Comparison of ENCODE assay signal across 9 cellular contexts in genomic region chr17:17834974-17835373, GRCh38. TPM values are rescaled to one million over a fixed set of nuclear protein-coding genes. Genes with fewer than 3 reads are reported as not detected.
DNase-seq lines count a peak whose midpoint lies in the region; ATAC-seq and TF ChIP-seq lines count a peak whose summit lies in the region.
"Had no signal": no experiment of that assay in that cellular context is flagged by ENCODE, and none has a peak within 500 bp of the region (broad histone marks: within the 10 kb centered on the region; RNA-seq: fewer than 3 reads in every experiment).

No MANE protein-coding gene starts in this region.

- H2BK5ac ChIP-seq in trophoblast cell (ENCODE audit: low read depth, low read length, poor library complexity): peak overlapping the region; percentile 5

- no peaks in the 10 kb centered on the region for H4K20me1 ChIP-seq in OCI-LY7 (ENCODE audit: insufficient read depth, low read length)

- H2AFZ ChIP-seq in OCI-LY7 (ENCODE audit: low read length) (no peak overlapping the region), trophoblast cell (ENCODE audit: insufficient read depth, low read length, poor library complexity) (no peak overlapping the region)

- H3K27me3 ChIP-seq in CD8-positive, alpha-beta T cell (ENCODE audit: insufficient read depth, low read length): no peaks in the 10 kb centered on the region
- H3K27me3 ChIP-seq in endodermal cell (ENCODE audit: control insufficient read depth, insufficient read depth, low read length, poor library complexity, severe bottlenecking) (no peaks in the 10 kb centered on the region), trophoblast cell (ENCODE audit: insufficient read depth, low read length) (no peaks in the 10 kb centered on the region)

- no peak overlapping the region for H2BK12ac ChIP-seq in trophoblast cell (ENCODE audit: low read length)

- no peaks in the 10 kb centered on the region for H3K9me3 ChIP-seq in CD8-positive, alpha-beta T cell (ENCODE audit: low read length)
- no peaks in the 10 kb centered on the region for H3K9me3 ChIP-seq in OCI-LY7 (ENCODE audit: low read length)
- H3K9me3 ChIP-seq in endodermal cell (ENCODE audit: control insufficient read depth, low read length): no peaks in the 10 kb centered on the region
- H3K9me3 ChIP-seq in trophoblast cell (ENCODE audit: insufficient read depth, low read depth, low read length): no peaks in the 10 kb centered on the region

- peak overlapping the region; percentile 22 for H4K91ac ChIP-seq in trophoblast cell (ENCODE audit: low read depth, low read length)

- POLR2A ChIA-PET in CD8-positive, alpha-beta T cell (lab: Charles Lee): interaction anchor here (1.1 kb wide), 1 partner anchor 11 kb away, joined by 4 read pairs; no protein-coding TSS in a partner anchor
- POLR2A ChIA-PET in OCI-LY7 (lab: Charles Lee): interaction anchor here (1.0 to 2.5 kb wide), 5 partner anchors 8 to 44 kb away, joined by 3 to 10 read pairs (median 4); no protein-coding TSS in a partner anchor

- H3K79me2 ChIP-seq in OCI-LY7 (ENCODE audit: insufficient read depth, low read depth, low read length) (peaks cover 51% of the 10 kb centered on the region), trophoblast cell (ENCODE audit: control insufficient read depth, insufficient read depth, low read length, poor library complexity) (peaks cover 35% of the 10 kb centered on the region)

- CTCF ChIA-PET in CD8-positive, alpha-beta T cell (lab: Charles Lee): interaction anchor here (1.3 to 3.0 kb wide), 3 partner anchors 9 to 24 kb away, joined by 3 to 10 read pairs (median 9); no protein-coding TSS in a partner anchor
- CTCF ChIA-PET in OCI-LY7 (lab: Charles Lee; ENCODE audit: unreplicated experiment): interaction anchor here (0.7 to 1.1 kb wide), 2 partner anchors 13 to 19 kb away, joined by 3 to 4 read pairs; no protein-coding TSS in a partner anchor

- peak overlapping the region; percentile 35 for H3K4ac ChIP-seq in trophoblast cell (ENCODE audit: low read depth, low read length)

- H3K23ac ChIP-seq in trophoblast cell (ENCODE audit: low read length): no peak overlapping the region

- H2BK120ac ChIP-seq in trophoblast cell (ENCODE audit: insufficient read depth, low read length, poor library complexity): no peak overlapping the region

- BruUV-seq in OCI-LY7 (replicated peaks; lab: Mats Ljungman, UMichigan): no TSS peak

- H3K4me1 Mint-ChIP-seq in CD8-positive, alpha-beta T cell (ENCODE audit: low read depth): peaks cover 78% of the 10 kb centered on the region
- peaks cover 43% of the 10 kb centered on the region for H3K4me1 Mint-ChIP-seq in endodermal cell

- H4K8ac ChIP-seq in trophoblast cell (ENCODE audit: low read depth, low read length): no peak overlapping the region

- no peak for TF ChIP-seq CTCF in CD8-positive, alpha-beta T cell (IDR thresholded peaks at IDR 0.05)
- no peak for TF ChIP-seq CTCF in OCI-LY7 (conservative IDR thresholded peaks at IDR 0.05; ENCODE audit: low read length)
- no peak for TF ChIP-seq CTCF in endodermal cell (conservative IDR thresholded peaks at IDR 0.05)

- DNase-seq in CD8-positive, alpha-beta T cell: no peak
- DNase-seq in OCI-LY7 (ENCODE audit: low spot score) (no peak), endodermal cell (no peak), trophoblast cell (no peak), ureter (ENCODE audit: low spot score) (no peak)
- DNase-seq: foreskin melanocyte had no signal

- intact Hi-C loops in CD8-positive, alpha-beta T cell (cut with DNase I, micrococcal nuclease): loop anchor here (1.0 to 10.0 kb wide), 3 partner anchors 22 to 350 kb away; partner anchors contain the start of genes ALKBH5 (in 1 of the 2), DRC3 (in 1 of the 2) and TOM1L2 (in 1 of the 2)
- intact Hi-C loops in OCI-LY7 (cut with micrococcal nuclease; ENCODE audit: unreplicated experiment): no loop called here

- H2AK5ac ChIP-seq in trophoblast cell (ENCODE audit: low read length): peak overlapping the region; percentile 16

- no peaks in the 10 kb centered on the region for H3K27me3 Mint-ChIP-seq in CD8-positive, alpha-beta T cell (ENCODE audit: low read depth)
- no peaks in the 10 kb centered on the region for H3K27me3 Mint-ChIP-seq in endodermal cell (ENCODE audit: insufficient read depth)

- peaks cover 38% of the 10 kb centered on the region for H3K79me1 ChIP-seq in trophoblast cell (ENCODE audit: low read length)

- H3K4me3 Mint-ChIP-seq in CD8-positive, alpha-beta T cell: peak overlapping the region; percentile 88
- peak overlapping the region; percentile 74 for H3K4me3 Mint-ChIP-seq in endodermal cell

- H3K36me3 ChIP-seq in CD8-positive, alpha-beta T cell (ENCODE audit: insufficient read depth, low read length): peaks cover 7% of the 10 kb centered on the region
- H3K36me3 ChIP-seq in OCI-LY7 (ENCODE audit: insufficient read depth, low read length) (peaks cover 24% of the 10 kb centered on the region), endodermal cell (ENCODE audit: control insufficient read depth, insufficient read depth, low read length) (peaks cover 22% of the 10 kb centered on the region), trophoblast cell (ENCODE audit: control insufficient read depth in 1 of 2, insufficient read depth in 2 of 2, low read length in 2 of 2) (peaks cover 5 to 8% of the 10 kb centered on the region in 2 experiments)

- H3K9me3 Mint-ChIP-seq in CD8-positive, alpha-beta T cell: no peaks in the 10 kb centered on the region
- no peaks in the 10 kb centered on the region for H3K9me3 Mint-ChIP-seq in endodermal cell

- H3K9me2 ChIP-seq in OCI-LY7 (ENCODE audit: insufficient read depth, low read length): no peaks in the 10 kb centered on the region

- peak overlapping the region; percentile 99 for H3K27ac ChIP-seq in CD8-positive, alpha-beta T cell (ENCODE audit: low read depth, low read length)
- H3K27ac ChIP-seq in OCI-LY7 (ENCODE audit: low read depth, low read length, poor library complexity, severe bottlenecking) (peak overlapping the region; percentile 88), endodermal cell (ENCODE audit: low read depth, low read length) (no peak overlapping the region), trophoblast cell (ENCODE audit: low read depth, low read length) (no peak overlapping the region)

- H3K4me3 ChIP-seq in CD8-positive, alpha-beta T cell (ENCODE audit: low read depth, low read length): peak overlapping the region; percentile 95
- H3K4me3 ChIP-seq in OCI-LY7 (ENCODE audit: low read depth, low read length, poor library complexity, severe bottlenecking): peak overlapping the region; percentile 77
- H3K4me3 ChIP-seq in endodermal cell (ENCODE audit: low read length): peak overlapping the region; percentile 83
- no peak overlapping the region for H3K4me3 ChIP-seq in trophoblast cell (ENCODE audit: low read depth, low read length)

- peak overlapping the region; percentile 97 for H3K27ac Mint-ChIP-seq in CD8-positive, alpha-beta T cell
- H3K27ac Mint-ChIP-seq in endodermal cell: no peak overlapping the region

- H4K12ac ChIP-seq in trophoblast cell (ENCODE audit: low read depth, low read length): no peak overlapping the region

- ATAC-seq in CD8-positive, alpha-beta T cell: no peak
- ATAC-seq in HG02938 (IDR thresholded peaks at IDR 0.05; ENCODE audit: unreplicated experiment): no peak
- ATAC-seq in GM21786 (IDR thresholded peaks at IDR 0.05; ENCODE audit: unreplicated experiment): no peak
- ATAC-seq in HG02885 (IDR thresholded peaks at IDR 0.05; ENCODE audit: poor library complexity, unreplicated experiment): no peak

- peak overlapping the region; percentile 25 for H3K18ac ChIP-seq in trophoblast cell (ENCODE audit: low read length)

- peaks cover 84% of the 10 kb centered on the region for H3K4me1 ChIP-seq in CD8-positive, alpha-beta T cell (ENCODE audit: insufficient read depth, low read length)
- peaks cover 69% of the 10 kb centered on the region for H3K4me1 ChIP-seq in OCI-LY7 (ENCODE audit: insufficient read depth, low read length, poor library complexity, severe bottlenecking)
- peaks cover 12% of the 10 kb centered on the region for H3K4me1 ChIP-seq in endodermal cell (ENCODE audit: control insufficient read depth, insufficient read depth, low read length)
- peaks cover 48 to 54% of the 10 kb centered on the region in 2 experiments for H3K4me1 ChIP-seq in trophoblast cell (ENCODE audit: control insufficient read depth in 1 of 2, insufficient read depth in 2 of 2, low read length in 2 of 2)

- H3K9ac ChIP-seq in endodermal cell (ENCODE audit: extremely low read depth, low read length, poor library complexity, severe bottlenecking) (no peak overlapping the region), trophoblast cell (ENCODE audit: low read length) (no peak overlapping the region)

- peak overlapping the region; percentile 93 for H3K4me2 ChIP-seq in OCI-LY7 (ENCODE audit: low read length)
- H3K4me2 ChIP-seq in trophoblast cell (ENCODE audit: low read length): peak overlapping the region; percentile 76

- peak overlapping the region; percentile 37 for H3K14ac ChIP-seq in trophoblast cell (ENCODE audit: low read length)

- peaks cover 20% of the 10 kb centered on the region for H3K36me3 Mint-ChIP-seq in CD8-positive, alpha-beta T cell
- H3K36me3 Mint-ChIP-seq in endodermal cell (ENCODE audit: low read depth): peaks cover 18% of the 10 kb centered on the region

- WGBS in endodermal cell (ENCODE audit: insufficient coverage in 1 of 2, insufficient read length in 1 of 2), 2 experiments: 96 to 100% methylated on average over 2 to 4 of the region's 4 CpGs
- no CpG with 5 or more reads among the region's 4 CpGs for WGBS in trophoblast cell (ENCODE audit: extremely low coverage, insufficient coverage, insufficient read length)

RNA-seq across cellular contexts. Expression of gene SREBF1, which starts 1.8 kb away (rescaled TPM):
- total RNA-seq in CD8-positive, alpha-beta T cell: 100 to 1,000 TPM; 401 to 412 TPM
- total RNA-seq in OCI-LY7 (2014; rRNA removed; shearing (Covaris generic)): 48.4 and 70.4 TPM in 2 replicates
- total RNA-seq in OCI-LY7 (2022) (187 and 213 TPM in 2 replicates), endodermal cell (10 to 100 TPM; 39.0 to 58.2 TPM), ureter (127 TPM)
- polyA plus RNA-seq in endodermal cell (2013, experiment 1 of 2): 69.1 TPM
- 66.7 TPM for polyA plus RNA-seq in endodermal cell (2013, experiment 2 of 2)
- polyA plus RNA-seq in trophoblast cell (2013): 95.5 and 107 TPM in 2 replicates

Comparison
In these comparisons a context has a peak if more than half of its experiments do, and no peak if none do; other contexts are left out.
1. H3K27ac ChIP-seq: peak in CD8-positive, alpha-beta T cell (single experiment) and OCI-LY7 (single experiment); none in endodermal cell (single experiment) and trophoblast cell (single experiment).